Comparison of ENCODE assay signal across 8 cellular contexts in genomic region chr7:101099969-101100781, GRCh38. TPM values are rescaled to one million over a fixed set of nuclear protein-coding genes. Genes with fewer than 3 reads are reported as not detected.
DNase-seq lines count a peak whose midpoint lies in the region; ATAC-seq and TF ChIP-seq lines count a peak whose summit lies in the region.

No MANE protein-coding gene starts in this region.

- H3K36me3 ChIP-seq in esophagus squamous epithelium (no peaks in the 10 kb centered on the region), mucosa of rectum (ENCODE audit: control insufficient read depth in 2 of 2, insufficient read depth in 2 of 2, low read length in 2 of 2) (no peaks in the 10 kb centered on the region)

- H3K4me3 Mint-ChIP-seq in activated CD8-positive, alpha-beta memory T cell treated with anti-CD3 and anti-CD28 coated beads, Interleukin-2, amount 10 ng/mL, durations not matched to agents 7 days and 5 days = no peak overlapping the region
- no peak overlapping the region for H3K4me3 Mint-ChIP-seq in stimulated activated effector memory CD8-positive, alpha-beta T cell treated with anti-CD3 and anti-CD28 coated beads, Interleukin-12 subunit alpha, Interleukin-12 subunit beta, amount 100 ng/mL, for 72 hours

- no peaks in the 10 kb centered on the region for H3K9me3 Mint-ChIP-seq in activated CD8-positive, alpha-beta memory T cell treated with anti-CD3 and anti-CD28 coated beads, Interleukin-2, amount 10 ng/mL, durations not matched to agents 7 days and 5 days (ENCODE audit: low read depth)
- no peaks in the 10 kb centered on the region for H3K9me3 Mint-ChIP-seq in stimulated activated effector memory CD8-positive, alpha-beta T cell treated with anti-CD3 and anti-CD28 coated beads, Interleukin-12 subunit alpha, Interleukin-12 subunit beta, amount 100 ng/mL, for 72 hours

- peaks cover 13% of the 10 kb centered on the region for H3K4me1 Mint-ChIP-seq in activated CD8-positive, alpha-beta memory T cell treated with anti-CD3 and anti-CD28 coated beads, Interleukin-2, amount 10 ng/mL, durations not matched to agents 7 days and 5 days
- peaks cover 17% of the 10 kb centered on the region for H3K4me1 Mint-ChIP-seq in stimulated activated effector memory CD8-positive, alpha-beta T cell treated with anti-CD3 and anti-CD28 coated beads, Interleukin-12 subunit alpha, Interleukin-12 subunit beta, amount 100 ng/mL, for 72 hours

- 6% methylated on average over 11 to 22 of the region's 26 CpGs for WGBS in esophagus squamous epithelium, 2 donors

- peak; percentile 89 for ATAC-seq in activated CD8-positive, alpha-beta memory T cell treated with anti-CD3 and anti-CD28 coated beads, Interleukin-2, amount 10 ng/mL, durations not matched to agents 7 days and 5 days
- peak; percentile 97 for ATAC-seq in stimulated activated effector memory CD8-positive, alpha-beta T cell treated with anti-CD3 and anti-CD28 coated beads, Interleukin-12 subunit alpha, Interleukin-12 subunit beta, amount 100 ng/mL, for 72 hours
- no peak for ATAC-seq in GM18907 (IDR thresholded peaks at IDR 0.05; ENCODE audit: unreplicated experiment)

- H3K9me3 ChIP-seq in esophagus squamous epithelium (no peaks in the 10 kb centered on the region), mucosa of rectum (ENCODE audit: control insufficient read depth in 2 of 2, low read length in 2 of 2) (no peaks in the 10 kb centered on the region)

- no peak for TF ChIP-seq CTCF in esophagus squamous epithelium (IDR thresholded peaks at IDR 0.05)

- intact Hi-C loops in esophagus squamous epithelium (cut with DNase I) = no loop called here

- peaks cover 31% of the 10 kb centered on the region for H3K27me3 Mint-ChIP-seq in activated CD8-positive, alpha-beta memory T cell treated with anti-CD3 and anti-CD28 coated beads, Interleukin-2, amount 10 ng/mL, durations not matched to agents 7 days and 5 days

- no peaks in the 10 kb centered on the region for H3K36me3 Mint-ChIP-seq in activated CD8-positive, alpha-beta memory T cell treated with anti-CD3 and anti-CD28 coated beads, Interleukin-2, amount 10 ng/mL, durations not matched to agents 7 days and 5 days
- no peaks in the 10 kb centered on the region for H3K36me3 Mint-ChIP-seq in stimulated activated effector memory CD8-positive, alpha-beta T cell treated with anti-CD3 and anti-CD28 coated beads, Interleukin-12 subunit alpha, Interleukin-12 subunit beta, amount 100 ng/mL, for 72 hours

- H3K27ac Mint-ChIP-seq in activated CD8-positive, alpha-beta memory T cell treated with anti-CD3 and anti-CD28 coated beads, Interleukin-2, amount 10 ng/mL, durations not matched to agents 7 days and 5 days = no peak overlapping the region
- peak overlapping the region; percentile 76 for H3K27ac Mint-ChIP-seq in stimulated activated effector memory CD8-positive, alpha-beta T cell treated with anti-CD3 and anti-CD28 coated beads, Interleukin-12 subunit alpha, Interleukin-12 subunit beta, amount 100 ng/mL, for 72 hours

- CTCF ChIA-PET in activated CD8-positive, alpha-beta memory T cell treated with anti-CD3 and anti-CD28 coated beads, Interleukin-2, amount 10 ng/mL, durations not matched to agents 7 days and 5 days (lab: Charles Lee) = interaction anchor here (1.4 to 2.4 kb wide), 3 partner anchors 44 to 183 kb away, joined by 4 to 8 read pairs (median 5); no protein-coding TSS in a partner anchor

- H3K9ac ChIP-seq in mucosa of rectum (ENCODE audit: low read depth in 1 of 2, low read length in 2 of 2) = no peak overlapping the region

- H3K27ac ChIP-seq in esophagus squamous epithelium (peak overlapping the region; percentile 61 to 87 (median 82)), mucosa of rectum (ENCODE audit: low read depth in 2 of 2, low read length in 2 of 2) (peak overlapping the region; percentile 5 to 52)

- H3K27me3 ChIP-seq in esophagus squamous epithelium = no peaks in the 10 kb centered on the region
- H3K27me3 ChIP-seq in mucosa of rectum (ENCODE audit: control insufficient read depth in 2 of 2, insufficient read depth in 2 of 2, low read length in 2 of 2) = peaks cover 2% of the 10 kb centered on the region in 2 donors

- DNase-seq in GM04503 (ENCODE audit: low read depth) = peak; percentile 96
- peak; percentile 96 for DNase-seq in NCI-H226
- peak; percentile 76 for DNase-seq in activated CD8-positive, alpha-beta memory T cell treated with anti-CD3 and anti-CD28 coated beads, Interleukin-2, amount 10 ng/mL, durations not matched to agents 7 days and 5 days
- DNase-seq in esophagus squamous epithelium (lab: John Stamatoyannopoulos, UW) = peak; percentile 37
- peak; percentile 25 to 65 for DNase-seq in stimulated activated effector memory CD8-positive, alpha-beta T cell treated with anti-CD3 and anti-CD28 coated beads, Interleukin-12 subunit alpha, Interleukin-12 subunit beta, amount 100 ng/mL, for 72 hours (ENCODE audit: low spot score in 2 of 2)
- no peak for DNase-seq in central memory CD4-positive, alpha-beta T cell

- peaks cover 12 to 45% (median 33%) of the 10 kb centered on the region in 3 donors for H3K4me1 ChIP-seq in esophagus squamous epithelium
- peaks cover 0 to 5% of the 10 kb centered on the region in 2 donors for H3K4me1 ChIP-seq in mucosa of rectum (ENCODE audit: control insufficient read depth in 2 of 2, insufficient read depth in 2 of 2, low read length in 2 of 2)

- no peak for TF ChIP-seq POLR2A in esophagus squamous epithelium (IDR thresholded peaks at IDR 0.05)

- H3K4me3 ChIP-seq in esophagus squamous epithelium (no peak overlapping the region), mucosa of rectum (ENCODE audit: low read length in 2 of 2) (no peak overlapping the region)

RNA-seq across cellular contexts. Expression of gene TRIM56, which starts 14.9 kb away (rescaled TPM):
- 100 to 1,000 TPM in 1 of 2 experiments, 10 to 100 TPM in 1; 68.2 to 110 TPM for total RNA-seq in activated CD8-positive, alpha-beta memory T cell treated with anti-CD3 and anti-CD28 coated beads, Interleukin-2, amount 10 ng/mL, durations not matched to agents 7 days and 5 days
- 10 to 100 TPM; 12.1 to 19.6 (median 13.6) TPM for total RNA-seq in esophagus squamous epithelium

RNA-seq across cellular contexts. Expression of gene SERPINE1, which starts 26.7 kb away (rescaled TPM):
- total RNA-seq in activated CD8-positive, alpha-beta memory T cell treated with anti-CD3 and anti-CD28 coated beads, Interleukin-2, amount 10 ng/mL, durations not matched to agents 7 days and 5 days = 1 to 10 TPM in 1 of 2 experiments, under 1 TPM in 1; 0.29 to 1.2 TPM
- total RNA-seq in esophagus squamous epithelium = 1 to 10 TPM; 1.1 to 4.8 (median 3.1) TPM

RNA-seq across cellular contexts. Expression of gene AP1S1, which starts 54.1 kb away (rescaled TPM):
- total RNA-seq in activated CD8-positive, alpha-beta memory T cell treated with anti-CD3 and anti-CD28 coated beads, Interleukin-2, amount 10 ng/mL, durations not matched to agents 7 days and 5 days = 10 to 100 TPM; 49.9 to 51.7 TPM
- total RNA-seq in esophagus squamous epithelium = 100 to 1,000 TPM in 1 of 4 donors, 10 to 100 TPM in 3; 42.7 to 144 (median 64.3) TPM
